Comparison of ENCODE assay signal across 19 cellular contexts in genomic region chr2:11808016-11808400, GRCh38.
"Had no signal": no experiment of that assay in that cellular context is flagged by ENCODE, and none has a peak within 500 bp of the region (broad histone marks: within the 10 kb centered on the region; RNA-seq: fewer than 3 reads in every experiment).

No MANE protein-coding gene starts in this region.

- H3K27me3 ChIP-seq: cardiac muscle cell, hepatocyte, transverse colon, uterus had no signal

- H3K9me3 Mint-ChIP-seq: effector memory CD8-positive, alpha-beta T cell; natural killer cell treated with Interleukin-12 subunit alpha and Interleukin-12 subunit beta and Interleukin-15 and Interleukin-18, amount 100 ng/mL, for 72 hours; T-helper 1 cell treated with Interleukin-12 subunit alpha and Interleukin-12 subunit beta and Interleukin-4 antibody, amounts not matched to agents 30 μg/mL and 1 μg/mL, for 36 hours had no signal

- H3K4me1 ChIP-seq: transverse colon, uterus had no signal

- ATAC-seq: effector memory CD8-positive, alpha-beta T cell; left cardiac atrium; natural killer cell treated with Interleukin-12 subunit alpha and Interleukin-12 subunit beta and Interleukin-15 and Interleukin-18, amount 100 ng/mL, for 72 hours had no signal

- H3K9me3 ChIP-seq: transverse colon, uterus had no signal

- H3K4me3 ChIP-seq: cardiac muscle cell, hepatocyte, transverse colon, uterus had no signal

- H3K27me3 Mint-ChIP-seq: activated naive CD8-positive, alpha-beta T cell; effector memory CD8-positive, alpha-beta T cell; natural killer cell treated with Interleukin-12 subunit alpha and Interleukin-12 subunit beta and Interleukin-15 and Interleukin-18, amount 100 ng/mL, for 72 hours had no signal

- H3K4me3 Mint-ChIP-seq: activated naive CD8-positive, alpha-beta T cell; effector memory CD8-positive, alpha-beta T cell; natural killer cell treated with Interleukin-12 subunit alpha and Interleukin-12 subunit beta and Interleukin-15 and Interleukin-18, amount 100 ng/mL, for 72 hours; T-helper 1 cell treated with Interleukin-12 subunit alpha and Interleukin-12 subunit beta and Interleukin-4 antibody, amounts not matched to agents 30 μg/mL and 1 μg/mL, for 36 hours had no signal

- H3K36me3 ChIP-seq: uterus had no signal

- H2AFZ ChIP-seq: hepatocyte, parathyroid adenoma had no signal

- H3K27ac ChIP-seq: cardiac muscle cell, epithelial cell of prostate, hepatocyte, parathyroid adenoma, transverse colon, uterus had no signal

- H3K9ac ChIP-seq: parathyroid adenoma had no signal

- H3K4me2 ChIP-seq: hepatocyte had no signal

- DNase-seq: activated gamma-delta T cell; activated T-cell treated with anti-CD3 and anti-CD28 coated beads, Interleukin-2, amount 50 U/mL, for 48 hours; amygdala; effector memory CD8-positive, alpha-beta T cell; foreskin fibroblast; left cardiac atrium; stimulated activated CD4-positive, alpha-beta T cell treated with anti-CD3 and anti-CD28 coated beads, Interleukin-12 subunit alpha, Interleukin-12 subunit beta, amount 100 ng/mL, for 4 hours; stimulated activated CD4-positive, alpha-beta T cell treated with anti-CD3 and anti-CD28 coated beads, Interleukin-1b, Interleukin-23, amount 100 ng/mL, for 48 hours; stimulated activated CD8-positive, alpha-beta memory T cell treated with anti-CD3 and anti-CD28 coated beads, Interleukin-4, amount 100 ng/mL, for 48 hours; stimulated activated naive CD4-positive, alpha-beta T cell treated with Interleukin-2 at 50 U/mL for 16 hours; transverse colon; uterus had no signal

- H3K79me2 ChIP-seq: hepatocyte, parathyroid adenoma had no signal

- H3K27ac Mint-ChIP-seq: activated naive CD8-positive, alpha-beta T cell; natural killer cell treated with Interleukin-12 subunit alpha and Interleukin-12 subunit beta and Interleukin-15 and Interleukin-18, amount 100 ng/mL, for 72 hours; T-helper 1 cell treated with Interleukin-12 subunit alpha and Interleukin-12 subunit beta and Interleukin-4 antibody, amounts not matched to agents 30 μg/mL and 1 μg/mL, for 36 hours had no signal
